ENCODE assay signal across 8 cellular contexts in genomic region chr1:248838357-248839167, GRCh38. TPM values are rescaled to one million over a fixed set of nuclear protein-coding genes. Genes with fewer than 3 reads are reported as not detected.
DNase-seq lines count a peak whose midpoint lies in the region; ATAC-seq and TF ChIP-seq lines count a peak whose summit lies in the region.

No MANE protein-coding gene starts in this region.

- ATAC-seq in omental fat pad (ENCODE audit: low FRiP score): peak; percentile 84

- no peaks in the 10 kb centered on the region for H3K9me3 ChIP-seq in HAP-1
- H3K9me3 ChIP-seq in MG63: no peaks in the 10 kb centered on the region
- H3K9me3 ChIP-seq in testis: no peaks in the 10 kb centered on the region

- H3K27ac ChIP-seq in testis: peak overlapping the region; percentile 99

- DNase-seq in GM03348 (ENCODE audit: low spot score): peak; percentile 92
- DNase-seq in HAP-1 (ENCODE audit: low spot score in 2 of 2): peak; percentile 72 to 88
- DNase-seq in MG63: peak; percentile 89
- peak; percentile 85 for DNase-seq in SK-MEL-5 (ENCODE audit: low read depth, low spot score)
- peak; percentile 85 for DNase-seq in activated naive CD4-positive, alpha-beta T cell treated with anti-CD3 and anti-CD28 coated beads, Interleukin-2, amount 50 U/mL, for 16 hours
- DNase-seq in globus pallidus (ENCODE audit: low spot score): peak; percentile 88
- DNase-seq in omental fat pad (ENCODE audit: low spot score): peak; percentile 78
- peak; percentile 95 for DNase-seq in testis

- TF ChIP-seq CTCF in omental fat pad (IDR thresholded peaks at IDR 0.05): no peak
- no peak for TF ChIP-seq CTCF in testis (IDR thresholded peaks at IDR 0.05)

- in situ Hi-C loops in HAP-1 (cut with MboI; ENCODE audit: low sequenced_read_pairs): no loop called here
- in situ Hi-C loops in SK-MEL-5 (cut with HindIII; ENCODE audit: low pct_unique_long_range_greater_than_20kb, low sequenced_read_pairs): no loop called here

- H3K36me3 ChIP-seq in HAP-1 (replicated peaks) (peaks cover 7% of the 10 kb centered on the region; the same call in 1 of the 2 replicates), MG63 (peaks cover 10% of the 10 kb centered on the region), testis (ENCODE audit: low read depth, missing control alignments) (no peaks in the 10 kb centered on the region)

- H3K4me3 ChIP-seq in HAP-1 (peak overlapping the region; percentile 68), MG63 (peak overlapping the region; percentile 96), testis (peak overlapping the region; percentile 86 to 97)

- H3K27me3 ChIP-seq in HAP-1 (ENCODE audit: low read depth): peaks cover 8% of the 10 kb centered on the region; the same call in 1 of the 2 replicates
- H3K27me3 ChIP-seq in MG63: no peaks in the 10 kb centered on the region
- H3K27me3 ChIP-seq in testis: no peaks in the 10 kb centered on the region

- no peak for TF ChIP-seq POLR2A in testis (IDR thresholded peaks at IDR 0.05)

- H3K4me1 ChIP-seq in HAP-1 (no peaks in the 10 kb centered on the region), testis (peaks cover 27% of the 10 kb centered on the region)

- 0% methylated on average over 4 to 79 of the region's 82 CpGs for WGBS in testis, 2 donors

- intact Hi-C loops in testis (cut with DNase I; ENCODE audit: low total_unique reads): no loop called here

RNA-seq across cellular contexts. Expression of gene ZNF672, which starts 0.5 kb away (rescaled TPM):
- 16.4 and 22.2 TPM in 2 replicates for total RNA-seq in MG63 (2014; rRNA removed; shearing (Covaris generic); ENCODE audit: low replicate concordance)
- 25.4 and 29.8 TPM in 2 replicates for total RNA-seq in SK-MEL-5 (2014; rRNA removed; shearing (Covaris generic))
- 47.7 and 52.4 TPM in 2 replicates for polyA plus RNA-seq in SK-MEL-5 (2015; cell fraction: cytosol; rRNA removed)
- polyA plus RNA-seq in SK-MEL-5 (2015; cell fraction: nucleus; rRNA removed): 33.0 and 40.2 TPM in 2 replicates
- total RNA-seq in omental fat pad (10 to 100 TPM; 25.5 to 40.8 (median 26.8) TPM), testis (10 to 100 TPM; 57.3 to 65.0 TPM)
- polyA plus RNA-seq in testis (ENCODE audit: insufficient read depth, low read depth, low replicate concordance): 28.4 TPM

RNA-seq across cellular contexts. Expression of gene SH3BP5L, which starts 12.8 kb away (rescaled TPM):
- 15.8 and 30.0 TPM in 2 replicates for total RNA-seq in MG63 (2014; rRNA removed; shearing (Covaris generic); ENCODE audit: low replicate concordance)
- total RNA-seq in SK-MEL-5 (2014; rRNA removed; shearing (Covaris generic)): 14.9 and 15.2 TPM in 2 replicates
- 17.4 and 21.3 TPM in 2 replicates for polyA plus RNA-seq in SK-MEL-5 (2015; cell fraction: cytosol; rRNA removed)
- 31.5 and 34.1 TPM in 2 replicates for polyA plus RNA-seq in SK-MEL-5 (2015; cell fraction: nucleus; rRNA removed)
- 10 to 100 TPM in 3 of 4 donors, 1 to 10 TPM in 1; 9.7 to 20.0 (median 15.2) TPM for total RNA-seq in omental fat pad
- total RNA-seq in testis: 10 to 100 TPM; 31.1 to 31.5 TPM
- 26.8 TPM for polyA plus RNA-seq in testis (ENCODE audit: insufficient read depth, low read depth, low replicate concordance)

RNA-seq across cellular contexts. Expression of gene ZNF692, which starts 20.3 kb away (rescaled TPM):
- total RNA-seq in MG63 (2014; rRNA removed; shearing (Covaris generic); ENCODE audit: low replicate concordance): 14.3 and 14.7 TPM in 2 replicates
- total RNA-seq in SK-MEL-5 (2014; rRNA removed; shearing (Covaris generic)): 16.4 and 18.7 TPM in 2 replicates
- polyA plus RNA-seq in SK-MEL-5 (2015; cell fraction: cytosol; rRNA removed): 22.5 and 28.0 TPM in 2 replicates
- polyA plus RNA-seq in SK-MEL-5 (2015; cell fraction: nucleus; rRNA removed): 924 and 931 TPM in 2 replicates
- total RNA-seq in omental fat pad (10 to 100 TPM; 18.4 to 30.6 (median 24.8) TPM), testis (10 to 100 TPM; 86.2 to 89.4 TPM)
- 82.9 TPM for polyA plus RNA-seq in testis (ENCODE audit: insufficient read depth, low read depth, low replicate concordance)

Comparison
In these comparisons a context has a peak if more than half of its experiments do, and no peak if none do; other contexts are left out.
1. Peak in every context shown above with its lines: DNase-seq, ATAC-seq, H3K4me3 ChIP-seq and H3K27ac ChIP-seq.